ENCODE assay signal across 17 cellular contexts in genomic region chr12:2625267-2625666, GRCh38.
DNase-seq lines count a peak whose midpoint lies in the region; ATAC-seq, FAIRE-seq and TF ChIP-seq lines count a peak whose summit lies in the region.
"Had no signal": no experiment of that assay in that cellular context is flagged by ENCODE, and none has a peak within 500 bp of the region (broad histone marks: within the 10 kb centered on the region; RNA-seq: fewer than 3 reads in every experiment).

No MANE protein-coding gene starts in this region.

- no peak overlapping the region for H3K4me3 ChIP-seq in liver (ENCODE audit: low read depth in 1 of 3, low read length in 3 of 3)
- no peak overlapping the region for H3K4me3 ChIP-seq in HepG2 (replicated peaks in 1 of 3; ENCODE audit: insufficient read depth in 1 of 3, low read depth in 2 of 3, low read length in 3 of 3)
- no peak overlapping the region for H3K4me3 ChIP-seq in astrocyte (ENCODE audit: insufficient read depth, low read depth, low read length)
- H3K4me3 ChIP-seq in prostate gland = no peak overlapping the region
- H3K4me3 ChIP-seq in upper lobe of right lung = no peak overlapping the region

- H3K4me1 ChIP-seq in liver (ENCODE audit: control insufficient read depth in 4 of 4, insufficient read depth in 4 of 4, low read length in 3 of 4) (no peaks in the 10 kb centered on the region), HepG2 (ENCODE audit: insufficient read depth, low read length) (no peaks in the 10 kb centered on the region), astrocyte (ENCODE audit: insufficient read depth, low read length) (no peaks in the 10 kb centered on the region), prostate gland (replicated peaks) (no peaks in the 10 kb centered on the region), upper lobe of right lung (no peaks in the 10 kb centered on the region)

- BruUV-seq in HepG2 (replicated peaks; lab: Mats Ljungman, UMichigan) = no TSS peak

- no peak for TF ChIP-seq CTCF in liver (IDR thresholded peaks at IDR 0.05; ENCODE audit: low read depth, low read length, missing input control)
- TF ChIP-seq CTCF in HepG2 (CRISPR knock-in tag; IDR thresholded peaks at IDR 0.05) = no peak
- no peak for TF ChIP-seq CTCF in astrocyte (IDR thresholded peaks at IDR 0.05; ENCODE audit: insufficient read depth, low read depth, low read length)
- no peak for TF ChIP-seq CTCF in prostate gland (IDR thresholded peaks at IDR 0.05)
- TF ChIP-seq CTCF in upper lobe of right lung (IDR thresholded peaks at IDR 0.05) = no peak

- H3K27me3 ChIP-seq in liver (ENCODE audit: control insufficient read depth in 4 of 4, insufficient read depth in 4 of 4, low read length in 3 of 4) (peaks cover 0 to 3% (median 0%) of the 10 kb centered on the region in 4 donors), HepG2 (ENCODE audit: control insufficient read depth in 1 of 2, insufficient read depth in 2 of 2, low read length in 2 of 2) (peaks cover 17 to 91% of the 10 kb centered on the region in 2 experiments; a peak in 4 of 5 replicates), astrocyte (ENCODE audit: insufficient read depth, low read length) (no peaks in the 10 kb centered on the region), prostate gland (replicated peaks; ENCODE audit: insufficient read depth) (no peaks in the 10 kb centered on the region), upper lobe of right lung (no peaks in the 10 kb centered on the region)

- intact Hi-C loops in HepG2 (cut with micrococcal nuclease; ENCODE audit: unreplicated experiment) (no loop called here), prostate gland (cut with DNase I) (no loop called here), upper lobe of right lung (cut with DNase I) (no loop called here)
- intact Hi-C loops in activated CD4-positive, alpha-beta T cell treated with anti-CD3 and anti-CD28 coated beads for 36 hours (cut with DNase I, micrococcal nuclease) = no loop called here

- H3K79me2 ChIP-seq in HepG2 (ENCODE audit: insufficient read depth, low read length) (no peaks in the 10 kb centered on the region), astrocyte (ENCODE audit: insufficient read depth, low read length) (no peaks in the 10 kb centered on the region)

- no peaks in the 10 kb centered on the region for H3K9me3 ChIP-seq in liver (ENCODE audit: control insufficient read depth in 4 of 4, low read length in 3 of 4)
- no peaks in the 10 kb centered on the region for H3K9me3 ChIP-seq in HepG2 (ENCODE audit: low read length)
- no peaks in the 10 kb centered on the region for H3K9me3 ChIP-seq in astrocyte (ENCODE audit: insufficient read depth, low read depth, low read length)
- H3K9me3 ChIP-seq in prostate gland = no peaks in the 10 kb centered on the region
- H3K9me3 ChIP-seq in upper lobe of right lung = no peaks in the 10 kb centered on the region

- CTCF ChIA-PET in HepG2 (lab: Yijun Ruan, JAX; ENCODE audit: low intra/inter-chr PET ratio, low total read pairs) = no interaction called here
- CTCF ChIA-PET in activated CD4-positive, alpha-beta T cell treated with anti-CD3 and anti-CD28 coated beads for 36 hours (lab: Charles Lee) = no interaction called here

- H3K36me3 ChIP-seq in liver (ENCODE audit: control insufficient read depth in 4 of 4, insufficient read depth in 3 of 4, low read depth in 1 of 4, low read length in 3 of 4) (no peaks in the 10 kb centered on the region), HepG2 (replicated peaks in 1 of 2; ENCODE audit: control insufficient read depth in 1 of 2, insufficient read depth in 2 of 2, low read length in 2 of 2) (no peaks in the 10 kb centered on the region), astrocyte (ENCODE audit: insufficient read depth, low read length) (no peaks in the 10 kb centered on the region), prostate gland (no peaks in the 10 kb centered on the region), upper lobe of right lung (no peaks in the 10 kb centered on the region)

- peaks cover 13% of the 10 kb centered on the region for H3K4me1 Mint-ChIP-seq in astrocyte (ENCODE audit: low read depth, unreplicated experiment)
- peaks cover 0 to 3% of the 10 kb centered on the region in 2 donors for H3K4me1 Mint-ChIP-seq in natural killer cell treated with Interleukin-12 subunit alpha and Interleukin-12 subunit beta and Interleukin-15 and Interleukin-18, amount 100 ng/mL, for 72 hours (ENCODE audit: low read depth in 2 of 2)
- H3K4me1 Mint-ChIP-seq in activated CD4-positive, alpha-beta T cell treated with anti-CD3 and anti-CD28 coated beads for 36 hours = peaks cover 8% of the 10 kb centered on the region

- H3K9me3 Mint-ChIP-seq in astrocyte (ENCODE audit: unreplicated experiment) = peaks cover 7% of the 10 kb centered on the region
- no peaks in the 10 kb centered on the region for H3K9me3 Mint-ChIP-seq in natural killer cell treated with Interleukin-12 subunit alpha and Interleukin-12 subunit beta and Interleukin-15 and Interleukin-18, amount 100 ng/mL, for 72 hours
- no peaks in the 10 kb centered on the region for H3K9me3 Mint-ChIP-seq in activated CD4-positive, alpha-beta T cell treated with anti-CD3 and anti-CD28 coated beads for 36 hours (ENCODE audit: low read depth)

- H3K4me2 ChIP-seq in HepG2 (ENCODE audit: low read depth, low read length) (no peak overlapping the region), astrocyte (ENCODE audit: low read length) (no peak overlapping the region)

- ATAC-seq in HepG2 = no peak
- ATAC-seq in natural killer cell treated with Interleukin-12 subunit alpha and Interleukin-12 subunit beta and Interleukin-15 and Interleukin-18, amount 100 ng/mL, for 72 hours = peak; percentile 15 to 25
- ATAC-seq in upper lobe of right lung = no peak
- ATAC-seq in activated CD4-positive, alpha-beta T cell treated with anti-CD3 and anti-CD28 coated beads for 36 hours = no peak
- no peak for ATAC-seq in GM18517 (IDR thresholded peaks at IDR 0.05; ENCODE audit: unreplicated experiment)

- no peak for TF ChIP-seq EP300 in HepG2 (IDR thresholded peaks at IDR 0.05; ENCODE audit: low read depth in 2 of 2, low read length in 2 of 2)
- TF ChIP-seq EP300 in HepG2 (CRISPR knock-in tag; IDR thresholded peaks at IDR 0.05; ENCODE audit: borderline replicate concordance) = no peak

- FAIRE-seq in HepG2 (lab: Jason Lieb, UNC) (no peak), astrocyte (lab: Jason Lieb, UNC) (no peak)
- FAIRE-seq: A204.1, G401.6, GM12891, GM19239, RCC 7860 had no signal

- TF ChIP-seq POLR2A in HepG2 (IDR thresholded peaks at IDR 0.05; ENCODE audit: insufficient read depth in 1 of 2, low read depth in 2 of 2, low read length in 2 of 2) (no peak), prostate gland (IDR thresholded peaks at IDR 0.05) (no peak)

- no peaks in the 10 kb centered on the region for H3K36me3 Mint-ChIP-seq in astrocyte (ENCODE audit: low read depth, unreplicated experiment)
- no peaks in the 10 kb centered on the region for H3K36me3 Mint-ChIP-seq in natural killer cell treated with Interleukin-12 subunit alpha and Interleukin-12 subunit beta and Interleukin-15 and Interleukin-18, amount 100 ng/mL, for 72 hours
- H3K36me3 Mint-ChIP-seq in activated CD4-positive, alpha-beta T cell treated with anti-CD3 and anti-CD28 coated beads for 36 hours (ENCODE audit: low read depth) = no peaks in the 10 kb centered on the region

- H3K4me3 Mint-ChIP-seq in astrocyte (ENCODE audit: unreplicated experiment) = no peak overlapping the region
- H3K4me3 Mint-ChIP-seq in natural killer cell treated with Interleukin-12 subunit alpha and Interleukin-12 subunit beta and Interleukin-15 and Interleukin-18, amount 100 ng/mL, for 72 hours = no peak overlapping the region
- H3K4me3 Mint-ChIP-seq in activated CD4-positive, alpha-beta T cell treated with anti-CD3 and anti-CD28 coated beads for 36 hours = no peak overlapping the region

- no peaks in the 10 kb centered on the region for H4K20me1 ChIP-seq in HepG2 (ENCODE audit: insufficient read depth, low read length)
- no peaks in the 10 kb centered on the region for H4K20me1 ChIP-seq in astrocyte (ENCODE audit: insufficient read depth, low read length)

- 59% methylated on average over 14 of the region's 14 CpGs for WGBS in liver
- 45% methylated on average over 6 of the region's 14 CpGs for WGBS in HepG2 (ENCODE audit: low lambda C conversion rate)
- WGBS in prostate gland = 71% methylated on average over 14 of the region's 14 CpGs

- H2AFZ ChIP-seq in HepG2 (ENCODE audit: low read length) = no peak overlapping the region
- no peak overlapping the region for H2AFZ ChIP-seq in astrocyte (ENCODE audit: low read depth, low read length)

- H3K27ac ChIP-seq in liver (ENCODE audit: low read depth in 1 of 2, low read length in 2 of 2) (no peak overlapping the region), HepG2 (ENCODE audit: extremely low read length, insufficient read depth, low read length) (no peak overlapping the region), astrocyte (ENCODE audit: low read depth, low read length) (no peak overlapping the region), prostate gland (no peak overlapping the region), upper lobe of right lung (no peak overlapping the region)

- in situ Hi-C loops in HepG2 (cut with HindIII; ENCODE audit: extremely low pct_ligation_motif_present, low pct_unique_long_range_greater_than_20kb) = no loop called here

- H3K27me3 Mint-ChIP-seq in astrocyte (ENCODE audit: low read depth, unreplicated experiment) = peaks cover 37% of the 10 kb centered on the region
- H3K27me3 Mint-ChIP-seq in natural killer cell treated with Interleukin-12 subunit alpha and Interleukin-12 subunit beta and Interleukin-15 and Interleukin-18, amount 100 ng/mL, for 72 hours = peaks cover 25 to 36% of the 10 kb centered on the region in 2 donors
- peaks cover 30% of the 10 kb centered on the region for H3K27me3 Mint-ChIP-seq in activated CD4-positive, alpha-beta T cell treated with anti-CD3 and anti-CD28 coated beads for 36 hours

- TF ChIP-seq RAD21 in liver (IDR thresholded peaks at IDR 0.05) (no peak), HepG2 (CRISPR knock-in tag; IDR thresholded peaks at IDR 0.05) (no peak)

- no peak overlapping the region for H3K9ac ChIP-seq in liver (ENCODE audit: low read depth in 1 of 2, low read length in 2 of 2)
- no peak overlapping the region for H3K9ac ChIP-seq in HepG2 (ENCODE audit: insufficient read depth, low read depth, low read length)
- no peak overlapping the region for H3K9ac ChIP-seq in astrocyte (ENCODE audit: low read length)

- POLR2A ChIA-PET in HepG2 (lab: Yijun Ruan, JAX) = no interaction called here
- POLR2A ChIA-PET in activated CD4-positive, alpha-beta T cell treated with anti-CD3 and anti-CD28 coated beads for 36 hours (lab: Charles Lee) = no interaction called here

- peak overlapping the region; percentile 18 for H3K27ac Mint-ChIP-seq in astrocyte (ENCODE audit: unreplicated experiment)
- H3K27ac Mint-ChIP-seq in natural killer cell treated with Interleukin-12 subunit alpha and Interleukin-12 subunit beta and Interleukin-15 and Interleukin-18, amount 100 ng/mL, for 72 hours = no peak overlapping the region
- H3K27ac Mint-ChIP-seq in activated CD4-positive, alpha-beta T cell treated with anti-CD3 and anti-CD28 coated beads for 36 hours = no peak overlapping the region

- no peak for DNase-seq in HepG2 (ENCODE audit: low spot score)
- DNase-seq in astrocyte (ENCODE audit: low read depth) = no peak
- DNase-seq in natural killer cell treated with Interleukin-12 subunit alpha and Interleukin-12 subunit beta and Interleukin-15 and Interleukin-18, amount 100 ng/mL, for 72 hours (ENCODE audit: low spot score) = no peak
- no peak for DNase-seq in prostate gland (ENCODE audit: low spot score)
- DNase-seq in upper lobe of right lung = no peak
- DNase-seq in activated CD4-positive, alpha-beta T cell treated with anti-CD3 and anti-CD28 coated beads for 36 hours = no peak
- DNase-seq: Calu3, NCI-H1930, NCI-H2171 treated with DMSO at 0.1 percent for 48 hours, SHP77 treated with DMSO at 0.1 percent for 48 hours had no signal

Comparison
In these comparisons a context has a peak if more than half of its experiments do, and no peak if none do; other contexts are left out.
1. ATAC-seq: peak in natural killer cell treated with Interleukin-12 subunit alpha and Interleukin-12 subunit beta and Interleukin-15 and Interleukin-18, amount 100 ng/mL, for 72 hours (2 of 2); none in HepG2 (single experiment), upper lobe of right lung (single experiment), activated CD4-positive, alpha-beta T cell treated with anti-CD3 and anti-CD28 coated beads for 36 hours (single experiment) and GM18517 (single experiment).